In the genomic region with DNA sequence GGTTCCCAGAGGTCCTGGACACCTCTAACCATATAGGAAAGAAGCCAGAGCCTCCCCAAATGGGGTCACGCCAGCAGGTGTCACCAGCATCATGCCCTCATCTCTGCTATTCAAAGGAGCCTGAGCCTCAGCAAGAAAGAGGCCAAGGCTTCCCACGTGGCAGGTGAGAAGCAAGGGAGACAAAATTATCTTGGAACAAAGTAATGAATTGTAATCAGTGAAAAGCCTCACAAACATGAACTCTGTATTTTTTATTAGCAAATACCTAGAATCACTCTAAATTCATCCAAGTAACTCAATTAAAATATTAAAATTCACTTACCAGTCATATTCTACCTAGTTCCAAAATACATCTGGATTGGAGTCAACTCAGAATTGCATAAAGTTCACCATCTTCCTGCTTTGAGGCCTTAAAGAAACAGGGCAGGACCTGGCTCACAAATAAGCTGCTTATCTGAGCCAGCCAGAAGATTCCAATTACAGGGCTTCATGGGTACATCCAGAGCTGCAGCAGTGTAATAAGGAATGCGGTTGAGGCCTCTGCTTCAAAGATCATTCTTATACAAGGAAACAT, we compare ENCODE assay signal across 8 cellular contexts.
A peak's percentile ranks its signal among the peaks of the same experiment; 100 is the strongest.
DNase-seq lines count a peak whose midpoint lies in the region; ATAC-seq and TF ChIP-seq lines count a peak whose summit lies in the region.

No MANE protein-coding gene starts in this region.

- peak; percentile 12 to 51 for TF ChIP-seq CTCF in Caco-2 (IDR thresholded peaks at IDR 0.05; ENCODE audit: insufficient read depth in 1 of 2, low read depth in 1 of 2, low read length in 1 of 2, severe bottlenecking in 1 of 2, unreplicated experiment in 1 of 2)

- H3K27ac Mint-ChIP-seq in Caco-2 (ENCODE audit: unreplicated experiment) = no peak overlapping the region

- H3K4me1 Mint-ChIP-seq in Caco-2 (ENCODE audit: low read depth, unreplicated experiment) = peaks cover 15% of the 10 kb centered on the region

- H3K9me3 Mint-ChIP-seq in Caco-2 (ENCODE audit: unreplicated experiment) = no peaks in the 10 kb centered on the region

- DNase-seq in Caco-2 (peak in 1 of 2 experiments; percentile 62), HUDEP-2 (lab: John Stamatoyannopoulos, UW; ENCODE audit: unreplicated experiment in 76 of 76) (peak in 67 of 76 experiments; percentile 6 to 79 (median 39)), dermis blood vessel endothelial cell (peak; percentile 18), hippocampal formation (lab: John Stamatoyannopoulos, UW) (no peak), UCSD-AML1 (lab: John Stamatoyannopoulos, UW; ENCODE audit: unreplicated experiment) (no peak)
- no peak for DNase-seq in stimulated activated naive CD4-positive, alpha-beta T cell treated with Interleukin-2 at 50 U/mL for 16 hours (lab: John Stamatoyannopoulos, UW)

- CTCF ChIA-PET in Caco-2 (lab: Charles Lee) = interaction anchor here (0.6 to 0.7 kb wide), 3 partner anchors 68 to 98 kb away, joined by 3 read pairs; no protein-coding TSS in a partner anchor

- no peak overlapping the region for H3K4me3 Mint-ChIP-seq in Caco-2 (ENCODE audit: unreplicated experiment)

- H3K27me3 Mint-ChIP-seq in Caco-2 (ENCODE audit: insufficient read depth, unreplicated experiment) = no peaks in the 10 kb centered on the region

- H3K4me3 ChIP-seq in Caco-2 (ENCODE audit: low read depth, low read length) (no peak overlapping the region), muscle layer of colon (ENCODE audit: low read depth in 1 of 2, low read length in 2 of 2) (no peak overlapping the region)

- no peaks in the 10 kb centered on the region for H3K27me3 ChIP-seq in Caco-2 (replicated peaks; ENCODE audit: control insufficient read depth, insufficient read depth, low read length)
- H3K27me3 ChIP-seq in muscle layer of colon (ENCODE audit: control insufficient read depth in 1 of 2, insufficient read depth in 2 of 2, low read length in 2 of 2) = no peaks in the 10 kb centered on the region

- no TSS peak for BruUV-seq in Caco-2 (replicated peaks; lab: Mats Ljungman, UMichigan)

- POLR2A ChIA-PET in Caco-2 (lab: Charles Lee) = no interaction called here

- no peak for ATAC-seq in HG03175 (IDR thresholded peaks at IDR 0.05; ENCODE audit: unreplicated experiment)

- intact Hi-C loops in Caco-2 (cut with micrococcal nuclease; ENCODE audit: unreplicated experiment) = loop anchor here (1.0 to 10.0 kb wide), 2 partner anchors 67 to 190 kb away; no protein-coding TSS in a partner anchor

- H3K36me3 Mint-ChIP-seq in Caco-2 (ENCODE audit: insufficient read depth, unreplicated experiment) = no peaks in the 10 kb centered on the region

- H3K9me3 ChIP-seq in Caco-2 (no peaks in the 10 kb centered on the region), muscle layer of colon (ENCODE audit: low read length) (no peaks in the 10 kb centered on the region)

- no peak overlapping the region for H3K9ac ChIP-seq in muscle layer of colon (ENCODE audit: low read length)

- no peaks in the 10 kb centered on the region for H3K36me3 ChIP-seq in Caco-2 (ENCODE audit: control insufficient read depth, insufficient read depth, low read length)
- H3K36me3 ChIP-seq in muscle layer of colon (ENCODE audit: insufficient read depth, low read length) = no peaks in the 10 kb centered on the region

- H3K4me1 ChIP-seq in Caco-2 = peaks cover 15% of the 10 kb centered on the region
- H3K4me1 ChIP-seq in muscle layer of colon (ENCODE audit: insufficient read depth, low read length) = peaks cover 56% of the 10 kb centered on the region

- H3K27ac ChIP-seq in muscle layer of colon (ENCODE audit: low read depth, low read length) = peak overlapping the region; percentile 25

Comparison
In these comparisons a context has a peak if more than half of its experiments do, and no peak if none do; other contexts are left out.
1. DNase-seq: peak in HUDEP-2 (67 of 76) and dermis blood vessel endothelial cell (single experiment); none in hippocampal formation (0 of 2), UCSD-AML1 (single experiment) and stimulated activated naive CD4-positive, alpha-beta T cell treated with Interleukin-2 at 50 U/mL for 16 hours (single experiment).